Comparison of ENCODE assay signal across 1 cellular context in genomic region chr19:2231621-2232221, GRCh38.
TF ChIP-seq lines count a peak whose summit lies in the region.

No MANE protein-coding gene starts in this region.

TF ChIP-seq in K562, 482 proteins besides CTCF, POLR2A, EP300 and RAD21:
- TF ChIP-seq ZNF124 (CRISPR knock-in tag; IDR thresholded peaks at IDR 0.05), result no peak
- TF ChIP-seq ARID1B (IDR thresholded peaks at IDR 0.05), result no peak
- TF ChIP-seq MYNN (IDR thresholded peaks at IDR 0.05), result 0 out of 2 replicates have a peak, but pooled peaks have one; percentile 17
- TF ChIP-seq MYNN (CRISPR knock-in tag; IDR thresholded peaks at IDR 0.05), result no peak
- no peak for TF ChIP-seq GTF2B (IDR thresholded peaks at IDR 0.05; ENCODE audit: extremely low read depth, insufficient read length)
- no peak for TF ChIP-seq RHOXF2B (CRISPR knock-in tag; conservative IDR thresholded peaks at IDR 0.05)
- no peak for TF ChIP-seq NCOA4 (IDR thresholded peaks at IDR 0.05; ENCODE audit: partially characterized antibody)
- no peak for TF ChIP-seq STAT5B (CRISPR knock-in tag; IDR thresholded peaks at IDR 0.05)
- no peak for TF ChIP-seq ZNF280A (IDR thresholded peaks at IDR 0.05; ENCODE audit: low read depth, partially characterized antibody)
- TF ChIP-seq MCM2 (IDR thresholded peaks at IDR 0.05; ENCODE audit: low read depth), result no peak
- TF ChIP-seq POLR2B (IDR thresholded peaks at IDR 0.05; ENCODE audit: low read depth, partially characterized antibody), result peak; percentile 61
- TF ChIP-seq CBX1 (IDR thresholded peaks at IDR 0.05; ENCODE audit: low read depth), result 0 out of 2 replicates have a peak, but pooled peaks have one; percentile 12
- TF ChIP-seq RBFOX2 (IDR thresholded peaks at IDR 0.05; ENCODE audit: low read depth, low read length), result peak; percentile 56
- peak; percentile 18 for TF ChIP-seq KDM5B (IDR thresholded peaks at IDR 0.05; ENCODE audit: insufficient replicate concordance, low read depth, low read length)
- TF ChIP-seq POLR2G (IDR thresholded peaks at IDR 0.05; ENCODE audit: low read depth, low read length), result peak; percentile 72
- TF ChIP-seq PRDM10 (IDR thresholded peaks at IDR 0.05; ENCODE audit: partially characterized antibody), result no peak
- no peak for TF ChIP-seq SMAD1 (IDR thresholded peaks at IDR 0.05; ENCODE audit: low read depth, low read length, partially characterized antibody)
- TF ChIP-seq BRF2 (IDR thresholded peaks at IDR 0.05; ENCODE audit: borderline replicate concordance, insufficient read depth, insufficient read length), result no peak
- peak; percentile 70; the same call in 1 of the 2 replicates for TF ChIP-seq POLR2AphosphoS2 (IDR thresholded peaks at IDR 0.05; ENCODE audit: low read length)
- TF ChIP-seq SMARCE1 (IDR thresholded peaks at IDR 0.05), result no peak
- TF ChIP-seq IRF1 (CRISPR knock-in tag; IDR thresholded peaks at IDR 0.05; ENCODE audit: borderline replicate concordance), result no peak
- TF ChIP-seq ZNF174 (CRISPR knock-in tag; IDR thresholded peaks at IDR 0.05), result no peak
- peak; percentile 59 for TF ChIP-seq SUPT5H (IDR thresholded peaks at IDR 0.05)
- no peak for TF ChIP-seq ZNF76 (CRISPR knock-in tag; IDR thresholded peaks at IDR 0.05; ENCODE audit: borderline replicate concordance)
- TF ChIP-seq RBM22 (IDR thresholded peaks at IDR 0.05; ENCODE audit: low read depth, low read length, poor library complexity, severe bottlenecking), result peak; percentile 38
- 0 out of 2 replicates have a peak, but pooled peaks have one; percentile 43 for TF ChIP-seq ZC3H4 (CRISPR knock-in tag; IDR thresholded peaks at IDR 0.05; ENCODE audit: borderline replicate concordance)
- no peak for TF ChIP-seq ZNF668 (CRISPR knock-in tag; IDR thresholded peaks at IDR 0.05)
- TF ChIP-seq ZMIZ1 (IDR thresholded peaks at IDR 0.05; ENCODE audit: low read depth in 2 of 2, low read length in 2 of 2), result no peak
- 0 out of 2 replicates have a peak, but pooled peaks have one; percentile 24 for TF ChIP-seq XRCC5 (IDR thresholded peaks at IDR 0.05; ENCODE audit: low read depth, low read length)
- no peak for TF ChIP-seq PTTG1 (tag; IDR thresholded peaks at IDR 0.05; ENCODE audit: low read depth)
- peak; percentile 16; the same call in 1 of the 2 replicates for TF ChIP-seq STAG1 (CRISPR knock-in tag; IDR thresholded peaks at IDR 0.05; ENCODE audit: borderline replicate concordance)
- TF ChIP-seq E2F4 (CRISPR knock-in tag; IDR thresholded peaks at IDR 0.05; ENCODE audit: low read depth), result no peak
- TF ChIP-seq SMC3 (conservative IDR thresholded peaks at IDR 0.05; ENCODE audit: insufficient read depth, low read depth, low read length), result 0 out of 2 replicates have a peak, but pooled peaks have one; percentile 30
